12 cellular contexts compared by ENCODE assay signal in the genomic region with DNA sequence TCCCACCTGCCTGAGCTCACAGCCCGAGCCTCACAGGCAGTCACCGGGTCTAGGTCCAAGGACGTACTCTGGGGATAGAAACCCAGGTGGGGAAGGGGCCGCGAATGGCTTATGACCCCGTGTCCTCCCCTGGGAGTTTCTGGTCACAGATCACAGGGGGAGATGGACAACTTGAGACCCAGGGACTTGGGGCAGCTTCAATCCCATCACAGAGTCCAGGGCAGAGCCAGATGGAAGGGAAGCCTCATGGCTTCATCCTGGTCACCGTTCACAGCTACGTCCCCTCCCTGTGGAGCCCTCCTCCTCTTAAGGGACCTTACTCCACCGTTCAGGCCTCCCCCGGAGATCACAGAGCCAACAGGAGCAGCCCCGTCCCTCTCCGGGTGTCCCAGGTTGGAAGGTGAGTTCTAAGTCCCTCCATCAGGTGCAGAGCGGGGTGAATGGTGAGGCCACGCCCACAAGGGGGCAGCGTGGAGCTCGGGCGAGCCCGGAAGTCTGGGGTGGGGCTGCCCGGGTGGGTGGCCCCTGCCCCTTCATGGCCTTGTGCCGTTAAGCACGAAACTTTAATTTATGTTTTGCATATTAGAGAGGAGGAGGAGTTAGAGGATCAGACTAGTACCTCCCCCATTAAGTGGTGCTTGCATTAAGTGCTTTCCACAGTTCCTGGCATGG. TPM values are rescaled to one million over a fixed set of nuclear protein-coding genes. Genes with fewer than 3 reads are reported as not detected.
DNase-seq lines count a peak whose midpoint lies in the region; ATAC-seq and TF ChIP-seq lines count a peak whose summit lies in the region.
"Not testable (repeated sequence)": the region's sequence is repeated elsewhere in the genome, so short reads cannot be mapped to it uniquely, and the experiment has no call there.
"Had no signal": no experiment of that assay in that cellular context is flagged by ENCODE, and none has a peak within 500 bp of the region (broad histone marks: within the 10 kb centered on the region; RNA-seq: fewer than 3 reads in every experiment).

No MANE protein-coding gene starts in this region.

- not testable (repeated sequence) for H3K4me1 ChIP-seq in BE2C

- POLR2A ChIA-PET in WTC11 (lab: Charles Lee): not testable (repeated sequence)

- CTCF ChIA-PET in WTC11 (lab: Charles Lee): interaction anchor here (0.5 to 0.6 kb wide), 2 partner anchors 29 to 32 kb away, joined by 3 to 10 read pairs; no protein-coding TSS in a partner anchor

- DNase-seq in BE2C (peak; percentile 48), WTC11 (ENCODE audit: low spot score) (peak; percentile 70), nephron progenitor cell (peak; percentile 30)
- DNase-seq in activated T-cell treated with anti-CD3 and anti-CD28 coated beads, Interleukin-2, amount 50 U/mL, for 4 hours: peak; percentile 61
- DNase-seq in effector memory CD8-positive, alpha-beta T cell: peak; percentile 66 to 76 (median 73)
- DNase-seq in stimulated activated CD8-positive, alpha-beta memory T cell treated with anti-CD3 and anti-CD28 coated beads, Interleukin-15, amount 100 ng/mL, for 24 hours (ENCODE audit: low read depth): peak; percentile 30

- ATAC-seq in GM18868 (IDR thresholded peaks at IDR 0.05; ENCODE audit: unreplicated experiment) (peak; percentile 40), HG03196 (IDR thresholded peaks at IDR 0.05; ENCODE audit: unreplicated experiment) (peak; percentile 78), WTC11 (peak; percentile 93)
- peak; percentile 83 to 86 for ATAC-seq in activated T-cell treated with anti-CD3 and anti-CD28 coated beads, Interleukin-2, amount 50 U/mL, for 4 hours
- peak; percentile 78 for ATAC-seq in effector memory CD8-positive, alpha-beta T cell (replicated peaks)

- H3K27me3 ChIP-seq in BE2C: not testable (repeated sequence)

- H3K9me3 Mint-ChIP-seq in WTC11; activated T-cell treated with anti-CD3 and anti-CD28 coated beads, Interleukin-2, amount 50 U/mL, for 4 hours; effector memory CD8-positive, alpha-beta T cell: not testable (repeated sequence)
- peaks cover 18% of the 10 kb centered on the region for H3K9me3 Mint-ChIP-seq in nephron progenitor cell

- not testable (repeated sequence) for H3K36me3 Mint-ChIP-seq in WTC11; activated T-cell treated with anti-CD3 and anti-CD28 coated beads, Interleukin-2, amount 50 U/mL, for 4 hours (ENCODE audit: insufficient read depth); nephron progenitor cell (ENCODE audit: low read depth)
- peaks cover 38% of the 10 kb centered on the region for H3K36me3 Mint-ChIP-seq in effector memory CD8-positive, alpha-beta T cell (ENCODE audit: insufficient read depth)

- not testable (repeated sequence) for H3K4me3 ChIP-seq in BE2C (ENCODE audit: low read depth, low read length)

- not testable (repeated sequence) for H3K27me3 Mint-ChIP-seq in WTC11 (ENCODE audit: low read depth); activated T-cell treated with anti-CD3 and anti-CD28 coated beads, Interleukin-2, amount 50 U/mL, for 4 hours (ENCODE audit: low read depth); effector memory CD8-positive, alpha-beta T cell
- H3K27me3 Mint-ChIP-seq in nephron progenitor cell (ENCODE audit: low read depth, poor library complexity): peaks cover 18% of the 10 kb centered on the region

- H3K36me3 ChIP-seq in BE2C: not testable (repeated sequence)

- peaks cover 15% of the 10 kb centered on the region for H3K4me1 Mint-ChIP-seq in WTC11
- peaks cover 43% of the 10 kb centered on the region for H3K4me1 Mint-ChIP-seq in activated T-cell treated with anti-CD3 and anti-CD28 coated beads, Interleukin-2, amount 50 U/mL, for 4 hours (ENCODE audit: low read depth)
- peaks cover 23 to 38% of the 10 kb centered on the region in 2 donors for H3K4me1 Mint-ChIP-seq in effector memory CD8-positive, alpha-beta T cell (ENCODE audit: low read depth in 2 of 2)
- not testable (repeated sequence) for H3K4me1 Mint-ChIP-seq in nephron progenitor cell

- not testable (repeated sequence) for H3K4me3 Mint-ChIP-seq in WTC11; activated T-cell treated with anti-CD3 and anti-CD28 coated beads, Interleukin-2, amount 50 U/mL, for 4 hours; effector memory CD8-positive, alpha-beta T cell; nephron progenitor cell

- TF ChIP-seq CTCF in BE2C (IDR thresholded peaks at IDR 0.05; ENCODE audit: low read depth, low read length): 0 out of 2 replicates have a peak, but pooled peaks have one; percentile 6
- 0 out of 2 replicates have a peak, but pooled peaks have one; percentile 17 for TF ChIP-seq CTCF in WTC11 (IDR thresholded peaks at IDR 0.05)
- not testable (repeated sequence) for TF ChIP-seq CTCF in nephron progenitor cell (IDR thresholded peaks at IDR 0.05)

- not testable (repeated sequence) for H3K27ac Mint-ChIP-seq in WTC11; effector memory CD8-positive, alpha-beta T cell; nephron progenitor cell

- H3K9me3 ChIP-seq in BE2C: not testable (repeated sequence)

RNA-seq across cellular contexts. Expression of gene LAIR1, which starts 5.4 kb away (rescaled TPM):
- not detected for polyA plus RNA-seq in BE2C (2012; ENCODE audit: insufficient read depth, insufficient read length, low read depth)
- total RNA-seq in WTC11 (2021): 0.18 to 0.60 TPM (median 0.37 TPM) in 3 replicates
- 1 to 10 TPM; 4.7 to 6.1 (median 5.5) TPM for total RNA-seq in activated T-cell treated with anti-CD3 and anti-CD28 coated beads, Interleukin-2, amount 50 U/mL, for 4 hours
- total RNA-seq: endothelial cell of umbilical vein had no signal
- polyA plus RNA-seq: endothelial cell of umbilical vein had no signal

RNA-seq across cellular contexts. Expression of gene LILRA4, which starts 20.3 kb away (rescaled TPM):
- polyA plus RNA-seq in BE2C (2012; ENCODE audit: insufficient read depth, insufficient read length, low read depth): not detected
- not detected in 3 replicates for total RNA-seq in WTC11 (2021)
- total RNA-seq in activated T-cell treated with anti-CD3 and anti-CD28 coated beads, Interleukin-2, amount 50 U/mL, for 4 hours: not detected
- total RNA-seq: endothelial cell of umbilical vein; mesothelial cell of epicardium; T-helper 2 cell treated with Interferon-gamma antibody and Interleukin-4, amounts not matched to agents 100 ng/mL and 5 ng/mL, for 36 hours; urinary bladder had no signal
- polyA plus RNA-seq: endothelial cell of umbilical vein, urinary bladder had no signal

RNA-seq across cellular contexts. Expression of gene LILRA5, which starts 46.3 kb away (rescaled TPM):
- polyA plus RNA-seq in BE2C (2012; ENCODE audit: insufficient read depth, insufficient read length, low read depth): not detected
- 0.25 TPM in 1 of 3 replicates, not detected in the others for total RNA-seq in WTC11 (2021)
- not detected for total RNA-seq in activated T-cell treated with anti-CD3 and anti-CD28 coated beads, Interleukin-2, amount 50 U/mL, for 4 hours
- total RNA-seq: endothelial cell of umbilical vein; mesothelial cell of epicardium; T-helper 2 cell treated with Interferon-gamma antibody and Interleukin-4, amounts not matched to agents 100 ng/mL and 5 ng/mL, for 36 hours had no signal
- polyA plus RNA-seq: endothelial cell of umbilical vein had no signal

RNA-seq across cellular contexts. Expression of gene TTYH1, which starts 56.0 kb away (rescaled TPM):
- polyA plus RNA-seq in BE2C (2012; ENCODE audit: insufficient read depth, insufficient read length, low read depth): 1.6 TPM
- total RNA-seq in WTC11 (2021): 35.9 to 38.2 TPM (median 37.1 TPM) in 3 replicates
- under 1 TPM in 1 of 3 donors, not detected in 2; 0.46 TPM for total RNA-seq in activated T-cell treated with anti-CD3 and anti-CD28 coated beads, Interleukin-2, amount 50 U/mL, for 4 hours
- total RNA-seq: endothelial cell of umbilical vein had no signal
- polyA plus RNA-seq: endothelial cell of umbilical vein had no signal

Comparison
In these comparisons a context has a peak if more than half of its experiments do, and no peak if none do; other contexts are left out.
1. ATAC-seq: peak in every context shown above with its lines; median percentile 93 in WTC11; 84 in activated T-cell treated with anti-CD3 and anti-CD28 coated beads, Interleukin-2, amount 50 U/mL, for 4 hours; 78 in HG03196; 78 in effector memory CD8-positive, alpha-beta T cell; 40 in GM18868.